Comparison of ENCODE assay signal across 1 cellular context in genomic region chr10:123502983-123503382, GRCh38.
TF ChIP-seq lines count a peak whose summit lies in the region.

No MANE protein-coding gene starts in this region.

TF ChIP-seq in GM23338, 12 proteins besides CTCF, POLR2A, EP300 and RAD21 (continued from another document):
- TF ChIP-seq ZNF462 (CRISPR knock-in tag; IDR thresholded peaks at IDR 0.05) (no peak), REST (IDR thresholded peaks at IDR 0.05; ENCODE audit: unreplicated experiment) (no peak), EZH2phosphoT487 (IDR thresholded peaks at IDR 0.05; ENCODE audit: unreplicated experiment) (no peak), JUNB (IDR thresholded peaks at IDR 0.05; ENCODE audit: unreplicated experiment) (no peak)
TF ChIP-seq in GM23338: peak in this region for 0.
